ENCODE assay signal across 9 cellular contexts in genomic region chr13:108212901-108213300, GRCh38. TPM values are rescaled to one million over a fixed set of nuclear protein-coding genes. Genes with fewer than 3 reads are reported as not detected.
DNase-seq lines count a peak whose midpoint lies in the region; ATAC-seq and TF ChIP-seq lines count a peak whose summit lies in the region.
"Had no signal": no experiment of that assay in that cellular context is flagged by ENCODE, and none has a peak within 500 bp of the region (broad histone marks: within the 10 kb centered on the region; RNA-seq: fewer than 3 reads in every experiment).

No MANE protein-coding gene starts in this region.

- TF ChIP-seq POLR2A in esophagus muscularis mucosa (IDR thresholded peaks at IDR 0.05; ENCODE audit: low read depth), result no peak

- peak overlapping the region; percentile 52 for H3K27ac Mint-ChIP-seq in activated naive CD8-positive, alpha-beta T cell treated with anti-CD3 and anti-CD28 coated beads, Interleukin-2, amount 10 ng/mL, durations not matched to agents 7 days and 5 days

- H3K4me3 ChIP-seq in esophagus muscularis mucosa (no peak overlapping the region), left lung (no peak overlapping the region)

- H3K9me3 ChIP-seq in esophagus muscularis mucosa (no peaks in the 10 kb centered on the region), left lung (peaks cover 0 to 4% of the 10 kb centered on the region in 2 donors)

- H3K36me3 Mint-ChIP-seq in activated naive CD8-positive, alpha-beta T cell treated with anti-CD3 and anti-CD28 coated beads, Interleukin-2, amount 10 ng/mL, durations not matched to agents 7 days and 5 days, result peaks cover 28% of the 10 kb centered on the region

- intact Hi-C loops in esophagus muscularis mucosa (cut with DNase I) (no loop called here), left lung (cut with DNase I) (no loop called here)

- in situ Hi-C loops in ACHN (cut with HindIII; ENCODE audit: low pct_ligation_motif_present, low pct_unique_long_range_greater_than_20kb, low sequenced_read_pairs), result no loop called here

- POLR2A ChIA-PET in activated naive CD8-positive, alpha-beta T cell treated with anti-CD3 and anti-CD28 coated beads, Interleukin-2, amount 10 ng/mL, durations not matched to agents 7 days and 5 days (lab: Charles Lee), result interaction anchor here (1.0 to 2.4 kb wide), 2 partner anchors 57 to 69 kb away, joined by 4 to 8 read pairs; partner anchors contain the start of gene TNFSF13B

- H3K27me3 Mint-ChIP-seq in activated naive CD8-positive, alpha-beta T cell treated with anti-CD3 and anti-CD28 coated beads, Interleukin-2, amount 10 ng/mL, durations not matched to agents 7 days and 5 days, result no peaks in the 10 kb centered on the region

- H3K36me3 ChIP-seq in esophagus muscularis mucosa (peaks cover 0 to 24% (median 18%) of the 10 kb centered on the region in 4 donors), left lung (peaks cover 0 to 20% of the 10 kb centered on the region in 2 donors)

- peaks cover 16 to 34% (median 32%) of the 10 kb centered on the region in 4 donors for H3K4me1 ChIP-seq in esophagus muscularis mucosa
- peaks cover 0 to 38% of the 10 kb centered on the region in 2 donors for H3K4me1 ChIP-seq in left lung

- 88% methylated on average over 4 of the region's 4 CpGs for WGBS in esophagus muscularis mucosa

- no peak overlapping the region for H3K27ac ChIP-seq in esophagus muscularis mucosa (replicated peaks in 1 of 4)
- no peak overlapping the region for H3K27ac ChIP-seq in left lung

- H3K4me3 Mint-ChIP-seq in activated naive CD8-positive, alpha-beta T cell treated with anti-CD3 and anti-CD28 coated beads, Interleukin-2, amount 10 ng/mL, durations not matched to agents 7 days and 5 days, result peak overlapping the region; percentile 20

- H3K4me1 Mint-ChIP-seq in activated naive CD8-positive, alpha-beta T cell treated with anti-CD3 and anti-CD28 coated beads, Interleukin-2, amount 10 ng/mL, durations not matched to agents 7 days and 5 days, result peaks cover 23% of the 10 kb centered on the region

- peak; percentile 32 for ATAC-seq in GM18508 (IDR thresholded peaks at IDR 0.05; ENCODE audit: insufficient read depth, unreplicated experiment)
- peak; percentile 53 for ATAC-seq in GM21528 (IDR thresholded peaks at IDR 0.05; ENCODE audit: low FRiP score, unreplicated experiment)
- peak; percentile 38 for ATAC-seq in HG03196 (IDR thresholded peaks at IDR 0.05; ENCODE audit: unreplicated experiment)
- ATAC-seq in activated naive CD8-positive, alpha-beta T cell treated with anti-CD3 and anti-CD28 coated beads, Interleukin-2, amount 10 ng/mL, durations not matched to agents 7 days and 5 days (ENCODE audit: low read depth), result no peak
- no peak for ATAC-seq in left lung

- no peak for TF ChIP-seq EP300 in esophagus muscularis mucosa (IDR thresholded peaks at IDR 0.05)

- H3K9me3 Mint-ChIP-seq in activated naive CD8-positive, alpha-beta T cell treated with anti-CD3 and anti-CD28 coated beads, Interleukin-2, amount 10 ng/mL, durations not matched to agents 7 days and 5 days, result no peaks in the 10 kb centered on the region

- DNase-seq in activated naive CD8-positive, alpha-beta T cell treated with anti-CD3 and anti-CD28 coated beads, Interleukin-2, amount 10 ng/mL, durations not matched to agents 7 days and 5 days, result no peak
- DNase-seq in esophagus muscularis mucosa (ENCODE audit: extremely low spot score) (no peak), left lung (no peak), hypothalamus (lab: John Stamatoyannopoulos, UW) (no peak), ACHN (no peak)
- DNase-seq: CD8-positive, alpha-beta memory T cell had no signal

- no peak for TF ChIP-seq CTCF in esophagus muscularis mucosa (IDR thresholded peaks at IDR 0.05)
- no peak for TF ChIP-seq CTCF in left lung (IDR thresholded peaks at IDR 0.05)

- H3K27me3 ChIP-seq in esophagus muscularis mucosa, result no peaks in the 10 kb centered on the region
- no peaks in the 10 kb centered on the region for H3K27me3 ChIP-seq in left lung

RNA-seq across cellular contexts. Expression of gene LIG4, which starts 2.4 kb away (rescaled TPM):
- total RNA-seq in activated naive CD8-positive, alpha-beta T cell treated with anti-CD3 and anti-CD28 coated beads, Interleukin-2, amount 10 ng/mL, durations not matched to agents 7 days and 5 days, result 10 to 100 TPM; 10.7 to 11.4 TPM
- total RNA-seq in esophagus muscularis mucosa (10 to 100 TPM; 10.9 to 16.8 (median 13.2) TPM), left lung (10 to 100 TPM; 12.1 to 12.4 TPM)

RNA-seq across cellular contexts. Expression of gene ABHD13, which starts 5.3 kb away (rescaled TPM):
- total RNA-seq in activated naive CD8-positive, alpha-beta T cell treated with anti-CD3 and anti-CD28 coated beads, Interleukin-2, amount 10 ng/mL, durations not matched to agents 7 days and 5 days, result 10 to 100 TPM; 10.1 to 11.5 TPM
- total RNA-seq in esophagus muscularis mucosa (10 to 100 TPM; 10.3 to 12.9 (median 11.1) TPM), left lung (10 to 100 TPM in 1 of 2 donors, 1 to 10 TPM in 1; 9.7 to 12.1 TPM)

RNA-seq across cellular contexts. Expression of gene TNFSF13B, which starts 56.6 kb away (rescaled TPM):
- total RNA-seq in activated naive CD8-positive, alpha-beta T cell treated with anti-CD3 and anti-CD28 coated beads, Interleukin-2, amount 10 ng/mL, durations not matched to agents 7 days and 5 days, result 10 to 100 TPM; 11.5 to 11.8 TPM
- total RNA-seq in esophagus muscularis mucosa (1 to 10 TPM; 1.7 to 5.0 (median 3.3) TPM), left lung (10 to 100 TPM; 12.2 to 20.1 TPM)

Comparison
In these comparisons a context has a peak if more than half of its experiments do, and no peak if none do; other contexts are left out.
1. ATAC-seq: peak in GM18508 (single experiment), GM21528 (single experiment) and HG03196 (single experiment); none in activated naive CD8-positive, alpha-beta T cell treated with anti-CD3 and anti-CD28 coated beads, Interleukin-2, amount 10 ng/mL, durations not matched to agents 7 days and 5 days (single experiment) and left lung (single experiment).